24 cellular contexts compared by ENCODE assay signal in the genomic region with DNA sequence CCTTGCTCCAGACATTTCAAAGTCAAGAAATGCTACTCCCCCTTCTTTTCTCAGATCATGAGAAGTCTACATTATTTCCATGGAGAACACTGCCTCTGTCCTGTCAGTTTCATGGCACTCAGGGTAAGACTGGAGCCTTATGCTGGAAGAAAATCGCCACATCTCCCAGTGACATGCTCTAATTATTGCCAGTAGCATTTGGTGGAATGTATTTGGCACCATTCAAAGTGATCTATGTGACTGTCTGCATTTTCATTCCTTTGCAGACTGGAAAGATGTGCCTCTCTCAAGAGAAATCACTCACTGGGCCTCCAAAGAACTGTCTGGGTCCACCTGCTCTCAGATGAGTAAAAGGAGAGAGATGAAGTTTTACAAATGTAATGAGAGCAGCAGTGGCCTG. TPM values are rescaled to one million over a fixed set of nuclear protein-coding genes. Genes with fewer than 3 reads are reported as not detected.
DNase-seq lines count a peak whose midpoint lies in the region; ATAC-seq, FAIRE-seq and TF ChIP-seq lines count a peak whose summit lies in the region.
"Had no signal": no experiment of that assay in that cellular context is flagged by ENCODE, and none has a peak within 500 bp of the region (broad histone marks: within the 10 kb centered on the region; RNA-seq: fewer than 3 reads in every experiment).

No MANE protein-coding gene starts in this region.

- CTCF ChIA-PET in Calu3 (lab: Charles Lee) = no interaction called here

- H3K4me3 Mint-ChIP-seq in Calu3 (ENCODE audit: low read depth, unreplicated experiment) (peak overlapping the region; percentile 54), nephron progenitor cell (peak overlapping the region; percentile 85)
- H3K4me3 Mint-ChIP-seq: natural killer cell had no signal

- FAIRE-seq in HTR-8/SVneo (lab: Jason Lieb, UNC) = peak; percentile 16
- FAIRE-seq: bronchial epithelial cell had no signal

- H3K9me3 Mint-ChIP-seq in Calu3 (ENCODE audit: low read depth, unreplicated experiment) = no peaks in the 10 kb centered on the region
- no peaks in the 10 kb centered on the region for H3K9me3 Mint-ChIP-seq in nephron progenitor cell
- H3K9me3 Mint-ChIP-seq: activated naive CD4-positive, alpha-beta T cell treated with anti-CD3 and anti-CD28 coated beads, Interleukin-2, amount 50 U/mL, for 72 hours; T-helper 2 cell treated with Interferon-gamma antibody and Interleukin-4, amounts not matched to agents 5 μg/mL and 100 μg/mL, for 36 hours had no signal

- H3K4me3 ChIP-seq in coronary artery = peak overlapping the region; percentile 87
- H3K4me3 ChIP-seq: HAP-1 had no signal

- no peak for ATAC-seq in HG03280 (IDR thresholded peaks at IDR 0.05; ENCODE audit: unreplicated experiment)
- ATAC-seq: activated naive CD4-positive, alpha-beta T cell treated with anti-CD3 and anti-CD28 coated beads, Interleukin-2, amount 50 U/mL, for 72 hours; natural killer cell had no signal

- intact Hi-C loops in Calu3 (cut with micrococcal nuclease; ENCODE audit: unreplicated experiment) = loop anchor here (10.0 kb wide), 1 partner anchor 236 kb away; no protein-coding TSS in a partner anchor

- no peak for DNase-seq in Calu3
- DNase-seq in HTR-8/SVneo (ENCODE audit: insufficient read length, low spot score) = no peak
- no peak for DNase-seq in coronary artery (ENCODE audit: low spot score)
- no peak for DNase-seq in nephron progenitor cell
- no peak for DNase-seq in NCI-H1417 treated with DMSO at 0.1 percent for 48 hours (lab: John Stamatoyannopoulos, UW)
- no peak for DNase-seq in SW 1271 (lab: John Stamatoyannopoulos, UW)
- DNase-seq: activated CD4-positive, alpha-beta T cell treated with anti-CD3 and anti-CD28 coated beads for 48 hours; activated CD8-positive, alpha-beta memory T cell treated with anti-CD3 and anti-CD28 coated beads for 24 hours; activated T-cell treated with anti-CD3 and anti-CD28 coated beads for 4 hours; cortex of kidney; effector memory CD4-positive, alpha-beta T cell; erythroblast; MM.1S; natural killer cell; NCI-H2029; stimulated activated naive CD4-positive, alpha-beta T cell; upper lobe of left lung had no signal

- BruUV-seq in Calu3 (replicated peaks; lab: Mats Ljungman, UMichigan) = no TSS peak

- H3K27me3 Mint-ChIP-seq in Calu3 (ENCODE audit: unreplicated experiment) (peaks cover 31% of the 10 kb centered on the region), nephron progenitor cell (ENCODE audit: low read depth, poor library complexity) (peaks cover 64% of the 10 kb centered on the region)

- no peaks in the 10 kb centered on the region for H3K36me3 Mint-ChIP-seq in Calu3 (ENCODE audit: insufficient read depth, unreplicated experiment)
- no peaks in the 10 kb centered on the region for H3K36me3 Mint-ChIP-seq in nephron progenitor cell (ENCODE audit: low read depth)

- H3K4me1 Mint-ChIP-seq in Calu3 (ENCODE audit: low read depth, unreplicated experiment) (peaks cover 8% of the 10 kb centered on the region), nephron progenitor cell (peaks cover 20% of the 10 kb centered on the region)
- H3K4me1 Mint-ChIP-seq: natural killer cell had no signal

- TF ChIP-seq CTCF in Calu3 (IDR thresholded peaks at IDR 0.05; ENCODE audit: unreplicated experiment) (no peak), coronary artery (IDR thresholded peaks at IDR 0.05) (no peak), nephron progenitor cell (IDR thresholded peaks at IDR 0.05) (no peak)

- H3K27ac ChIP-seq in coronary artery = peak overlapping the region in 1 of 2 donors; percentile 28
- H3K27ac ChIP-seq: upper lobe of left lung, VCaP had no signal

- H3K27ac Mint-ChIP-seq in Calu3 (ENCODE audit: unreplicated experiment) = no peak overlapping the region
- no peak overlapping the region for H3K27ac Mint-ChIP-seq in nephron progenitor cell
- H3K27ac Mint-ChIP-seq: activated naive CD4-positive, alpha-beta T cell treated with anti-CD3 and anti-CD28 coated beads, Interleukin-2, amount 50 U/mL, for 72 hours; natural killer cell; T-helper 2 cell treated with Interferon-gamma antibody and Interleukin-4, amounts not matched to agents 5 μg/mL and 100 μg/mL, for 36 hours had no signal

RNA-seq across cellular contexts. Expression of a gene that starts 0.8 kb away (rescaled TPM):
- total RNA-seq in Calu3 (2022) = not detected in 2 replicates
- total RNA-seq: activated naive CD4-positive, alpha-beta T cell treated with anti-CD3 and anti-CD28 coated beads, Interleukin-2, amount 50 U/mL, for 72 hours; bronchial epithelial cell; natural killer cell; OCI-LY7 had no signal
